Comparison of ENCODE assay signal across 1 cellular context in genomic region chr22:42171946-42172345, GRCh38.
TF ChIP-seq lines count a peak whose summit lies in the region.

No MANE protein-coding gene starts in this region.

TF ChIP-seq in GM12878, 131 proteins besides CTCF, POLR2A, EP300 and RAD21 (continued from another document):
- TF ChIP-seq SIN3A (IDR thresholded peaks at IDR 0.05; ENCODE audit: low read depth, low read length) (no peak), ETV6 (conservative IDR thresholded peaks at IDR 0.05 in 1 of 2, IDR thresholded peaks at IDR 0.05 in 1 of 2; ENCODE audit: borderline replicate concordance in 1 of 2, low read depth in 1 of 2) (no peak)
